ENCODE assay signal across 1 cellular context in genomic region chr19:1312732-1313694, GRCh38.
TF ChIP-seq lines count a peak whose summit lies in the region.

No MANE protein-coding gene starts in this region.

TF ChIP-seq in HepG2, 621 proteins besides CTCF, POLR2A, EP300 and RAD21 (continued from another document and continues in another):
- TF ChIP-seq NFKB2 (CRISPR knock-in tag; IDR thresholded peaks at IDR 0.05; ENCODE audit: borderline replicate concordance), result no peak
- no peak for TF ChIP-seq IRF9 (CRISPR knock-in tag; IDR thresholded peaks at IDR 0.05; ENCODE audit: borderline replicate concordance)
- TF ChIP-seq ZNF564 (CRISPR knock-in tag; IDR thresholded peaks at IDR 0.05), result no peak
- no peak for TF ChIP-seq CBX2 (IDR thresholded peaks at IDR 0.05; ENCODE audit: low read depth, low read length)
- no peak for TF ChIP-seq CBX2 (CRISPR knock-in tag; IDR thresholded peaks at IDR 0.05; ENCODE audit: low read depth)
- TF ChIP-seq KMT2B (CRISPR knock-in tag; IDR thresholded peaks at IDR 0.05), result no peak
- TF ChIP-seq NKX3-1 (CRISPR knock-in tag; IDR thresholded peaks at IDR 0.05), result no peak
- TF ChIP-seq SUZ12 (IDR thresholded peaks at IDR 0.05; ENCODE audit: low read depth, low read length), result no peak
- TF ChIP-seq USF2 (IDR thresholded peaks at IDR 0.05; ENCODE audit: low read depth, low read length), result no peak
- TF ChIP-seq USF2 (CRISPR knock-in tag; IDR thresholded peaks at IDR 0.05; ENCODE audit: borderline replicate concordance), result no peak
- no peak for TF ChIP-seq RFX5 (IDR thresholded peaks at IDR 0.05; ENCODE audit: low read depth, low read length)
- TF ChIP-seq ZNF121 (CRISPR knock-in tag; IDR thresholded peaks at IDR 0.05), result no peak
- no peak for TF ChIP-seq DMAP1 (CRISPR knock-in tag; IDR thresholded peaks at IDR 0.05)
- no peak for TF ChIP-seq MEIS2 (CRISPR knock-in tag; IDR thresholded peaks at IDR 0.05)
- TF ChIP-seq TEAD2 (CRISPR knock-in tag; IDR thresholded peaks at IDR 0.05), result no peak
- TF ChIP-seq PRPF4 (IDR thresholded peaks at IDR 0.05; ENCODE audit: low read depth, low read length, poor library complexity, severe bottlenecking), result no peak
- TF ChIP-seq SP4 (CRISPR knock-in tag; IDR thresholded peaks at IDR 0.05), result no peak
- 0 out of 2 replicates have a peak, but pooled peaks have one; percentile 27 for TF ChIP-seq ZFP37 (CRISPR knock-in tag; IDR thresholded peaks at IDR 0.05; ENCODE audit: borderline replicate concordance)
- TF ChIP-seq ZFY (CRISPR knock-in tag; IDR thresholded peaks at IDR 0.05), result 0 out of 2 replicates have a peak, but pooled peaks have one; percentile 27
- no peak for TF ChIP-seq HBP1 (CRISPR knock-in tag; IDR thresholded peaks at IDR 0.05; ENCODE audit: low read depth)
- TF ChIP-seq ETV5 (CRISPR knock-in tag; IDR thresholded peaks at IDR 0.05; ENCODE audit: borderline replicate concordance), result no peak
- no peak for TF ChIP-seq RBM22 (optimal IDR thresholded peaks at IDR 0.05; ENCODE audit: low read length)
- 0 out of 2 replicates have a peak, but pooled peaks have one; percentile 28 for TF ChIP-seq NR2F6 (IDR thresholded peaks at IDR 0.05)
- TF ChIP-seq NR2F6 (CRISPR knock-in tag; IDR thresholded peaks at IDR 0.05), result no peak
- no peak for TF ChIP-seq AGO2 (optimal IDR thresholded peaks at IDR 0.05; ENCODE audit: low read depth, low read length)
- no peak for TF ChIP-seq ZNF775 (CRISPR knock-in tag; IDR thresholded peaks at IDR 0.05; ENCODE audit: borderline replicate concordance)
- no peak for TF ChIP-seq ERF (CRISPR knock-in tag; IDR thresholded peaks at IDR 0.05)
- peak; percentile 19; the same call in 1 of the 2 replicates for TF ChIP-seq ARID4A (CRISPR knock-in tag; IDR thresholded peaks at IDR 0.05; ENCODE audit: borderline replicate concordance)
- no peak for TF ChIP-seq TEF (CRISPR knock-in tag; IDR thresholded peaks at IDR 0.05)
- TF ChIP-seq ZNF414 (CRISPR knock-in tag; IDR thresholded peaks at IDR 0.05), result no peak
- TF ChIP-seq ASH2L (IDR thresholded peaks at IDR 0.05; ENCODE audit: insufficient read length, low read depth, low read length), result no peak
- no peak for TF ChIP-seq FOXJ3 (CRISPR knock-in tag; IDR thresholded peaks at IDR 0.05; ENCODE audit: borderline replicate concordance)
- TF ChIP-seq SAP130 (CRISPR knock-in tag; IDR thresholded peaks at IDR 0.05; ENCODE audit: low read depth), result 0 out of 2 replicates have a peak, but pooled peaks have one; percentile 11
- TF ChIP-seq SOX13 (IDR thresholded peaks at IDR 0.05), result no peak
- TF ChIP-seq SOX13 (CRISPR knock-in tag; conservative IDR thresholded peaks at IDR 0.05 in 1 of 2, IDR thresholded peaks at IDR 0.05 in 1 of 2), result no peak
- TF ChIP-seq MTF2 (CRISPR knock-in tag; IDR thresholded peaks at IDR 0.05; ENCODE audit: borderline replicate concordance), result peak; percentile 41; the same call in 1 of the 2 replicates
- no peak for TF ChIP-seq TBL1XR1 (IDR thresholded peaks at IDR 0.05; ENCODE audit: borderline replicate concordance, low read length, partially characterized antibody)
- no peak for TF ChIP-seq ZNF432 (CRISPR knock-in tag; IDR thresholded peaks at IDR 0.05; ENCODE audit: borderline replicate concordance)
- TF ChIP-seq ZNF317 (CRISPR knock-in tag; IDR thresholded peaks at IDR 0.05), result no peak
- 0 out of 2 replicates have a peak, but pooled peaks have one; percentile 2 for TF ChIP-seq GABPA (IDR thresholded peaks at IDR 0.05; ENCODE audit: low read depth, low read length)
- TF ChIP-seq GABPA (CRISPR knock-in tag; IDR thresholded peaks at IDR 0.05; ENCODE audit: low read depth), result no peak
- TF ChIP-seq PAF1 (CRISPR knock-in tag; IDR thresholded peaks at IDR 0.05), result no peak
- 0 out of 2 replicates have a peak, but pooled peaks have one; percentile 37 for TF ChIP-seq YEATS4 (CRISPR knock-in tag; IDR thresholded peaks at IDR 0.05; ENCODE audit: borderline replicate concordance)
- TF ChIP-seq MYPOP (CRISPR knock-in tag; IDR thresholded peaks at IDR 0.05), result no peak
- no peak for TF ChIP-seq ZNF441 (CRISPR knock-in tag; IDR thresholded peaks at IDR 0.05; ENCODE audit: borderline replicate concordance)
- no peak for TF ChIP-seq SIN3B (IDR thresholded peaks at IDR 0.05; ENCODE audit: low read length)
- 0 out of 2 replicates have a peak, but pooled peaks have one; percentile 29 for TF ChIP-seq HNRNPL (IDR thresholded peaks at IDR 0.05; ENCODE audit: low read depth, low read length)
- no peak for TF ChIP-seq SRF (IDR thresholded peaks at IDR 0.05; ENCODE audit: low read depth, low read length)
- TF ChIP-seq CREM (IDR thresholded peaks at IDR 0.05), result no peak
- no peak for TF ChIP-seq CREM (CRISPR knock-in tag; IDR thresholded peaks at IDR 0.05)
- TF ChIP-seq MZF1 (CRISPR knock-in tag; IDR thresholded peaks at IDR 0.05; ENCODE audit: borderline replicate concordance), result no peak
- TF ChIP-seq PBX3 (CRISPR knock-in tag; IDR thresholded peaks at IDR 0.05; ENCODE audit: borderline replicate concordance), result no peak
- no peak for TF ChIP-seq BRF2 (CRISPR knock-in tag; IDR thresholded peaks at IDR 0.05)
- 0 out of 2 replicates have a peak, but pooled peaks have one; percentile 30 for TF ChIP-seq FOSL1 (CRISPR knock-in tag; IDR thresholded peaks at IDR 0.05; ENCODE audit: borderline replicate concordance)
- TF ChIP-seq FOXP1 (IDR thresholded peaks at IDR 0.05), result no peak
- no peak for TF ChIP-seq FOXP1 (CRISPR knock-in tag; IDR thresholded peaks at IDR 0.05)
- no peak for TF ChIP-seq ZSCAN25 (CRISPR knock-in tag; IDR thresholded peaks at IDR 0.05)
- TF ChIP-seq TEAD3 (CRISPR knock-in tag; optimal IDR thresholded peaks at IDR 0.05; ENCODE audit: borderline replicate concordance), result peak; percentile 55
- no peak for TF ChIP-seq ZSCAN12 (CRISPR knock-in tag; IDR thresholded peaks at IDR 0.05)
- TF ChIP-seq ZNF251 (CRISPR knock-in tag; IDR thresholded peaks at IDR 0.05), result no peak
- no peak for TF ChIP-seq ZNF562 (CRISPR knock-in tag; IDR thresholded peaks at IDR 0.05; ENCODE audit: borderline replicate concordance)
- no peak for TF ChIP-seq SIN3A (IDR thresholded peaks at IDR 0.05; ENCODE audit: borderline replicate concordance, low read depth, low read length)
- no peak for TF ChIP-seq KDM4B (CRISPR knock-in tag; IDR thresholded peaks at IDR 0.05)
- no peak for TF ChIP-seq DBP (CRISPR knock-in tag; IDR thresholded peaks at IDR 0.05; ENCODE audit: not compliant biosample characterization)
- no peak for TF ChIP-seq ZNF839 (CRISPR knock-in tag; IDR thresholded peaks at IDR 0.05; ENCODE audit: borderline replicate concordance)
